ENCODE assay signal across 9 cellular contexts in genomic region chr17:80029235-80029974, GRCh38. TPM values are rescaled to one million over a fixed set of nuclear protein-coding genes. Genes with fewer than 3 reads are reported as not detected.
DNase-seq lines count a peak whose midpoint lies in the region; ATAC-seq and TF ChIP-seq lines count a peak whose summit lies in the region.
"Had no signal": no experiment of that assay in that cellular context is flagged by ENCODE, and none has a peak within 500 bp of the region (broad histone marks: within the 10 kb centered on the region; RNA-seq: fewer than 3 reads in every experiment).

No MANE protein-coding gene starts in this region.

- no peak overlapping the region for H3K4me3 Mint-ChIP-seq in effector memory CD8-positive, alpha-beta T cell

- ATAC-seq in HG02588 (IDR thresholded peaks at IDR 0.05; ENCODE audit: unreplicated experiment), result no peak
- no peak for ATAC-seq in effector memory CD8-positive, alpha-beta T cell (replicated peaks)

- 41% methylated on average over 9 of the region's 9 CpGs for WGBS in liver

- peaks cover 0 to 2% of the 10 kb centered on the region in 2 donors for H3K4me1 Mint-ChIP-seq in effector memory CD8-positive, alpha-beta T cell (ENCODE audit: low read depth in 2 of 2)

- no peaks in the 10 kb centered on the region for H3K36me3 ChIP-seq in liver (ENCODE audit: control insufficient read depth in 4 of 4, insufficient read depth in 3 of 4, low read depth in 1 of 4, low read length in 3 of 4)

- H3K36me3 Mint-ChIP-seq in effector memory CD8-positive, alpha-beta T cell (ENCODE audit: insufficient read depth), result peaks cover 8% of the 10 kb centered on the region

- DNase-seq in A172 (ENCODE audit: low spot score) (peak; percentile 69), KBM-7 (peak; percentile 50), astrocyte of the hippocampus (ENCODE audit: low read depth, low spot score) (peak; percentile 83), NCI-H2081 (lab: John Stamatoyannopoulos, UW) (no peak)
- no peak for DNase-seq in effector CD4-positive, alpha-beta T cell
- DNase-seq in effector memory CD8-positive, alpha-beta T cell, result no peak
- DNase-seq: NCI-H1930 had no signal

- H3K4me1 ChIP-seq in liver (ENCODE audit: control insufficient read depth in 4 of 4, insufficient read depth in 4 of 4, low read length in 3 of 4), result peaks cover 28 to 64% (median 55%) of the 10 kb centered on the region in 4 donors

- TF ChIP-seq CTCF in liver (IDR thresholded peaks at IDR 0.05; ENCODE audit: low read depth, low read length, missing input control), result peak; percentile 27

- H3K9me3 Mint-ChIP-seq in effector memory CD8-positive, alpha-beta T cell, result no peaks in the 10 kb centered on the region

- H3K9me3 ChIP-seq in liver (ENCODE audit: control insufficient read depth in 4 of 4, low read length in 3 of 4), result no peaks in the 10 kb centered on the region

- no peak overlapping the region for H3K4me3 ChIP-seq in liver (ENCODE audit: low read depth in 1 of 3, low read length in 3 of 3)

- in situ Hi-C loops in KBM-7 (cut with MboI; ENCODE audit: low pct_unique_long_range_greater_than_20kb, low sequenced_read_pairs), result no loop called here

- H3K27me3 ChIP-seq in liver (ENCODE audit: control insufficient read depth in 4 of 4, insufficient read depth in 4 of 4, low read length in 3 of 4), result no peaks in the 10 kb centered on the region

- peak overlapping the region in 1 of 2 donors; percentile 31 for H3K9ac ChIP-seq in liver (ENCODE audit: low read depth in 1 of 2, low read length in 2 of 2)

- peak; percentile 54 to 58 for TF ChIP-seq RAD21 in liver (IDR thresholded peaks at IDR 0.05)

- H3K27ac ChIP-seq in liver (ENCODE audit: low read depth in 1 of 2, low read length in 2 of 2), result peak overlapping the region; percentile 86

- no peaks in the 10 kb centered on the region for H3K27me3 Mint-ChIP-seq in effector memory CD8-positive, alpha-beta T cell

- H3K27ac Mint-ChIP-seq in effector memory CD8-positive, alpha-beta T cell, result no peak overlapping the region

TF ChIP-seq in liver, 16 proteins besides CTCF, POLR2A, EP300 and RAD21:
- peak; percentile 42 for TF ChIP-seq NR2F2 (IDR thresholded peaks at IDR 0.05)
- TF ChIP-seq HNF4A (conservative IDR thresholded peaks at IDR 0.05), result peak; percentile 65 to 83
- peak; percentile 78 to 92 for TF ChIP-seq RXRA (IDR thresholded peaks at IDR 0.05)
- TF ChIP-seq FOXA1 (IDR thresholded peaks at IDR 0.05), result peak; percentile 63
- TF ChIP-seq GABPA (IDR thresholded peaks at IDR 0.05 in 1 of 2, conservative IDR thresholded peaks at IDR 0.05 in 1 of 2), result no peak
- peak; percentile 97 to 98 for TF ChIP-seq JUND (IDR thresholded peaks at IDR 0.05)
- TF ChIP-seq TAF1 (conservative IDR thresholded peaks at IDR 0.05), result no peak
- TF ChIP-seq SP1 (IDR thresholded peaks at IDR 0.05), result peak; percentile 87
- TF ChIP-seq REST (IDR thresholded peaks at IDR 0.05), result peak; percentile 46
- no peak for TF ChIP-seq HNF4G (IDR thresholded peaks at IDR 0.05)
- TF ChIP-seq MAX (IDR thresholded peaks at IDR 0.05), result peak; percentile 68
- TF ChIP-seq EGR1 (IDR thresholded peaks at IDR 0.05; ENCODE audit: low read depth in 2 of 2), result peak in 1 of 2 donors; percentile 24
- peak; percentile 89 for TF ChIP-seq ZBTB33 (IDR thresholded peaks at IDR 0.05)
- peak; percentile 57 for TF ChIP-seq YY1 (IDR thresholded peaks at IDR 0.05)
- TF ChIP-seq FOXA2 (IDR thresholded peaks at IDR 0.05), result peak; percentile 30
- peak; percentile 94 for TF ChIP-seq ATF3 (IDR thresholded peaks at IDR 0.05)

RNA-seq across cellular contexts. Expression of gene TBC1D16, which starts 6.3 kb away (rescaled TPM):
- total RNA-seq in A172 (2014; rRNA removed; shearing (Covaris generic)), result 29.8 and 31.7 TPM in 2 replicates
- 10 to 100 TPM in 1 of 2 donors, 1 to 10 TPM in 1; 4.7 to 29.5 TPM for total RNA-seq in liver
- polyA plus RNA-seq in liver, result 1 to 10 TPM; 3.4 to 4.7 TPM

RNA-seq across cellular contexts. Expression of gene CCDC40, which starts 7.0 kb away (rescaled TPM):
- 0.59 and 1.1 TPM in 2 replicates for total RNA-seq in A172 (2014; rRNA removed; shearing (Covaris generic))
- total RNA-seq in liver, result 1 to 10 TPM in 1 of 2 donors, under 1 TPM in 1; 0.93 to 3.0 TPM
- polyA plus RNA-seq in liver, result 1 to 10 TPM in 1 of 2 donors, under 1 TPM in 1; 0.60 to 1.9 TPM

Comparison
In these comparisons a context has a peak if more than half of its experiments do, and no peak if none do; other contexts are left out.
1. DNase-seq: peak in A172 (single experiment), KBM-7 (single experiment) and astrocyte of the hippocampus (single experiment); none in effector CD4-positive, alpha-beta T cell (single experiment), NCI-H2081 (0 of 2) and effector memory CD8-positive, alpha-beta T cell (0 of 3).